In the genomic region with DNA sequence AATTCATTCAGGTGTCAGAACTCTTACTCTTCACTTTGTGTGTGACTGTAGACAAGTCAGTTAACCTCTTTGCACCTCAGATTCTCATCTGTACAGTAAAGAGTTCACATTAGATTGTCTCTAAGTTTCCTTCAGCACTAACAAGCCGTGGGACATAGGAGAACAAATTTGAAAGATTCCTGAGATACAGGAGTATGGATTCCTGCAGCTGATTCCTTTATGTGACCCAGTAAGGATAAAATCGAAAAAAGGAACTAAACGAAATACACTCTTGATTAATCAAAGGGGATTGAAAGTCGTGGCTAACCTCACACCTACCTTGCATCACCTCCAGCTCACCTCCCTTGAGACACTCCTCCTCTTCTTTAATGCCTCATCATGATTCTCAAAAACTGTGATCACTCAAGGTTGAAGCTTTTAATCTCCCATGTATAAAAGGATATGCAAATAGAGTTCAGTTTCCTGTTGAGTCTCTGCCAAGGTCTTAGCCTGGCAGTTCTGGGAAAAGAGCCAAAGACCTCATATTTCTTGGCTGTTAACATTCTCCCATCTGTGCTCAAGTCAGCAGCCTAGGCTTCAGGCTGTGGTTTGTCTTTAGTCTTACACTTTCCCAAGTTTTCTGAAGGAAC, we compare ENCODE assay signal across 8 cellular contexts.
DNase-seq lines count a peak whose midpoint lies in the region; ATAC-seq and TF ChIP-seq lines count a peak whose summit lies in the region.

No MANE protein-coding gene starts in this region.

- ATAC-seq in HG03196 (IDR thresholded peaks at IDR 0.05; ENCODE audit: unreplicated experiment) (no peak), HG03342 (IDR thresholded peaks at IDR 0.05; ENCODE audit: unreplicated experiment) (no peak)

- H3K36me3 Mint-ChIP-seq in HFFc6 (ENCODE audit: low read depth): no peaks in the 10 kb centered on the region

- DNase-seq in A172 (ENCODE audit: low spot score) (peak; percentile 88), HFFc6 (peak; percentile 76), RWPE1 (ENCODE audit: low spot score) (peak; percentile 85), fibroblast of the aortic adventitia (ENCODE audit: low read depth) (peak; percentile 95), retinal pigment epithelial cell (ENCODE audit: low read depth) (peak; percentile 95)
- no peak for DNase-seq in activated CD4-positive, alpha-beta T cell treated with anti-CD3 and anti-CD28 coated beads, Interleukin-2, amount 50 U/mL, for 4 hours

- CTCF ChIA-PET in RWPE1 (lab: Yijun Ruan, JAX): interaction anchor here (0.6 to 1.1 kb wide), 2 partner anchors 12 to 40 kb away, joined by 3 to 6 read pairs; no protein-coding TSS in a partner anchor

- POLR2A ChIA-PET in RWPE1 (lab: Yijun Ruan, JAX; ENCODE audit: low non-redundant PET): interaction anchor here (0.7 kb wide), 1 partner anchor 124 kb away, joined by 3 read pairs; no protein-coding TSS in a partner anchor

- H3K4me3 ChIP-seq in fibroblast of the aortic adventitia (ENCODE audit: low read depth, low read length): no peak overlapping the region
- H3K4me3 ChIP-seq in retinal pigment epithelial cell (ENCODE audit: low read length): no peak overlapping the region

- peaks cover 21% of the 10 kb centered on the region for H3K4me1 Mint-ChIP-seq in HFFc6 (ENCODE audit: low read depth)

- no peaks in the 10 kb centered on the region for H3K9me3 Mint-ChIP-seq in HFFc6

- no peak overlapping the region for H3K4me3 Mint-ChIP-seq in HFFc6

- H3K27me3 Mint-ChIP-seq in HFFc6 (ENCODE audit: insufficient read depth): peaks cover 45% of the 10 kb centered on the region

- no peak overlapping the region for H3K27ac Mint-ChIP-seq in HFFc6

- H3K27ac ChIP-seq in RWPE1: no peak overlapping the region

- TF ChIP-seq CTCF in HFFc6 (IDR thresholded peaks at IDR 0.05) (no peak), RWPE1 (conservative IDR thresholded peaks at IDR 0.05; ENCODE audit: low read depth) (no peak), fibroblast of the aortic adventitia (IDR thresholded peaks at IDR 0.05; ENCODE audit: insufficient read depth, low read length) (no peak), retinal pigment epithelial cell (conservative IDR thresholded peaks at IDR 0.05; ENCODE audit: low read depth, low read length) (no peak)

Comparison
In these comparisons a context has a peak if more than half of its experiments do, and no peak if none do; other contexts are left out.
1. DNase-seq: peak in A172 (single experiment), HFFc6 (single experiment), RWPE1 (single experiment), fibroblast of the aortic adventitia (single experiment) and retinal pigment epithelial cell (single experiment); none in activated CD4-positive, alpha-beta T cell treated with anti-CD3 and anti-CD28 coated beads, Interleukin-2, amount 50 U/mL, for 4 hours (0 of 2).